1 cellular context compared by ENCODE assay signal in genomic region chr20:50320910-50321796, GRCh38.
TF ChIP-seq lines count a peak whose summit lies in the region.

No MANE protein-coding gene starts in this region.

TF ChIP-seq in HepG2, 621 proteins besides CTCF, POLR2A, EP300 and RAD21 (continued from another document and continues in another):
- TF ChIP-seq ZNF639 (CRISPR knock-in tag; conservative IDR thresholded peaks at IDR 0.05), result no peak; the same call in 1 of the 2 replicates
- TF ChIP-seq TBX2 (CRISPR knock-in tag; IDR thresholded peaks at IDR 0.05; ENCODE audit: borderline replicate concordance), result peak; percentile 85
- peak; percentile 57; the same call in 1 of the 2 replicates for TF ChIP-seq ZNF768 (CRISPR knock-in tag; IDR thresholded peaks at IDR 0.05)
- no peak for TF ChIP-seq CEBPZ (IDR thresholded peaks at IDR 0.05; ENCODE audit: low read length)
- TF ChIP-seq MTF1 (CRISPR knock-in tag; IDR thresholded peaks at IDR 0.05), result no peak
- TF ChIP-seq PAX8 (CRISPR knock-in tag; IDR thresholded peaks at IDR 0.05; ENCODE audit: borderline replicate concordance), result peak; percentile 98; the same call in 1 of the 2 replicates
- no peak for TF ChIP-seq SMARCC2 (IDR thresholded peaks at IDR 0.05)
- no peak for TF ChIP-seq WIZ (CRISPR knock-in tag; IDR thresholded peaks at IDR 0.05)
- 0 out of 2 replicates have a peak, but pooled peaks have one; percentile 37 for TF ChIP-seq ZNF431 (CRISPR knock-in tag; IDR thresholded peaks at IDR 0.05; ENCODE audit: borderline replicate concordance, low read depth)
- 0 out of 2 replicates have a peak, but pooled peaks have one; percentile 21 for TF ChIP-seq ZFP1 (CRISPR knock-in tag; IDR thresholded peaks at IDR 0.05)
- TF ChIP-seq PITX1 (CRISPR knock-in tag; IDR thresholded peaks at IDR 0.05), result peak; percentile 87
- TF ChIP-seq ZSCAN31 (CRISPR knock-in tag; IDR thresholded peaks at IDR 0.05; ENCODE audit: low read depth), result peak; percentile 66; the same call in 1 of the 2 replicates
- TF ChIP-seq ZFP36L2 (CRISPR knock-in tag; IDR thresholded peaks at IDR 0.05), result no peak
- peak; percentile 95 for TF ChIP-seq ZNF292 (CRISPR knock-in tag; IDR thresholded peaks at IDR 0.05; ENCODE audit: borderline replicate concordance, low read depth)
- TF ChIP-seq HOMEZ (CRISPR knock-in tag; IDR thresholded peaks at IDR 0.05; ENCODE audit: low read depth), result peak; percentile 32; the same call in 1 of the 2 replicates
- TF ChIP-seq ZNF549 (CRISPR knock-in tag; IDR thresholded peaks at IDR 0.05), result no peak
- peak; percentile 90 for TF ChIP-seq HNF1B (CRISPR knock-in tag; IDR thresholded peaks at IDR 0.05)
- peak; percentile 93 for TF ChIP-seq SALL1 (CRISPR knock-in tag; IDR thresholded peaks at IDR 0.05)
- 0 out of 2 replicates have a peak, but pooled peaks have one; percentile 58 for TF ChIP-seq ZFP90 (CRISPR knock-in tag; IDR thresholded peaks at IDR 0.05; ENCODE audit: borderline replicate concordance)
- TF ChIP-seq ZKSCAN8 (CRISPR knock-in tag; IDR thresholded peaks at IDR 0.05; ENCODE audit: borderline replicate concordance), result no peak; the same call in 1 of the 2 replicates
- TF ChIP-seq TARDBP (CRISPR knock-in tag; IDR thresholded peaks at IDR 0.05), result peak; percentile 81
- no peak; the same call in 1 of the 2 replicates for TF ChIP-seq ZUFSP (CRISPR knock-in tag; IDR thresholded peaks at IDR 0.05; ENCODE audit: borderline replicate concordance)
- peak; percentile 100 for TF ChIP-seq ZSCAN25 (CRISPR knock-in tag; IDR thresholded peaks at IDR 0.05)
- TF ChIP-seq ZNF510 (CRISPR knock-in tag; IDR thresholded peaks at IDR 0.05; ENCODE audit: low read depth), result peak; percentile 76; the same call in 1 of the 2 replicates
- peak; percentile 74; the same call in 1 of the 2 replicates for TF ChIP-seq ERF (CRISPR knock-in tag; IDR thresholded peaks at IDR 0.05)
- TF ChIP-seq CREM (IDR thresholded peaks at IDR 0.05), result no peak; the same call in 1 of the 2 replicates
- 0 out of 2 replicates have a peak, but pooled peaks have one; percentile 5 for TF ChIP-seq CREM (CRISPR knock-in tag; IDR thresholded peaks at IDR 0.05)
- peak; percentile 45; the same call in 1 of the 2 replicates for TF ChIP-seq ZNF143 (CRISPR knock-in tag; IDR thresholded peaks at IDR 0.05)
- peak; percentile 76; the same call in 1 of the 2 replicates for TF ChIP-seq RBAK (CRISPR knock-in tag; IDR thresholded peaks at IDR 0.05)
- no peak for TF ChIP-seq ZNF589 (CRISPR knock-in tag; conservative IDR thresholded peaks at IDR 0.05)
- no peak; the same call in 1 of the 2 replicates for TF ChIP-seq ZNF160 (CRISPR knock-in tag; IDR thresholded peaks at IDR 0.05)
- TF ChIP-seq TOE1 (CRISPR knock-in tag; IDR thresholded peaks at IDR 0.05), result no peak
- TF ChIP-seq ZNF530 (CRISPR knock-in tag; IDR thresholded peaks at IDR 0.05; ENCODE audit: low read depth), result no peak
- TF ChIP-seq SMAD9 (CRISPR knock-in tag; IDR thresholded peaks at IDR 0.05), result peak; percentile 36; the same call in 1 of the 2 replicates
- TF ChIP-seq EEA1 (CRISPR knock-in tag; IDR thresholded peaks at IDR 0.05; ENCODE audit: borderline replicate concordance), result peak; percentile 89; the same call in 1 of the 2 replicates
- peak; percentile 73; the same call in 1 of the 2 replicates for TF ChIP-seq ZNF101 (CRISPR knock-in tag; IDR thresholded peaks at IDR 0.05; ENCODE audit: borderline replicate concordance, low read depth)
- no peak for TF ChIP-seq ETV6 (CRISPR knock-in tag; conservative IDR thresholded peaks at IDR 0.05)
- no peak for TF ChIP-seq NR2F2 (IDR thresholded peaks at IDR 0.05; ENCODE audit: borderline replicate concordance, low read depth)
- no peak; the same call in 1 of the 2 replicates for TF ChIP-seq ZNF552 (CRISPR knock-in tag; IDR thresholded peaks at IDR 0.05; ENCODE audit: borderline replicate concordance)
- TF ChIP-seq KDM5A (IDR thresholded peaks at IDR 0.05; ENCODE audit: borderline replicate concordance, low read length), result no peak
- no peak for TF ChIP-seq PRDM15 (CRISPR knock-in tag; IDR thresholded peaks at IDR 0.05)
- no peak for TF ChIP-seq SRSF9 (IDR thresholded peaks at IDR 0.05; ENCODE audit: borderline replicate concordance, insufficient read depth, low read depth, low read length, poor library complexity, severe bottlenecking)
- peak; percentile 96 for TF ChIP-seq ZNF337 (CRISPR knock-in tag; IDR thresholded peaks at IDR 0.05; ENCODE audit: borderline replicate concordance, low read depth)
- TF ChIP-seq ETV5 (CRISPR knock-in tag; IDR thresholded peaks at IDR 0.05; ENCODE audit: borderline replicate concordance), result no peak; the same call in 1 of the 2 replicates
- TF ChIP-seq KDM6A (CRISPR knock-in tag; IDR thresholded peaks at IDR 0.05; ENCODE audit: low read depth), result no peak
- peak; percentile 52; the same call in 1 of the 2 replicates for TF ChIP-seq GMEB1 (CRISPR knock-in tag; IDR thresholded peaks at IDR 0.05; ENCODE audit: borderline replicate concordance)
- TF ChIP-seq ZNF576 (CRISPR knock-in tag; IDR thresholded peaks at IDR 0.05), result peak; percentile 84
- TF ChIP-seq ZNF121 (CRISPR knock-in tag; IDR thresholded peaks at IDR 0.05), result peak; percentile 67; the same call in 1 of the 2 replicates
